Comparison of ENCODE assay signal across 1 cellular context in the genomic region with DNA sequence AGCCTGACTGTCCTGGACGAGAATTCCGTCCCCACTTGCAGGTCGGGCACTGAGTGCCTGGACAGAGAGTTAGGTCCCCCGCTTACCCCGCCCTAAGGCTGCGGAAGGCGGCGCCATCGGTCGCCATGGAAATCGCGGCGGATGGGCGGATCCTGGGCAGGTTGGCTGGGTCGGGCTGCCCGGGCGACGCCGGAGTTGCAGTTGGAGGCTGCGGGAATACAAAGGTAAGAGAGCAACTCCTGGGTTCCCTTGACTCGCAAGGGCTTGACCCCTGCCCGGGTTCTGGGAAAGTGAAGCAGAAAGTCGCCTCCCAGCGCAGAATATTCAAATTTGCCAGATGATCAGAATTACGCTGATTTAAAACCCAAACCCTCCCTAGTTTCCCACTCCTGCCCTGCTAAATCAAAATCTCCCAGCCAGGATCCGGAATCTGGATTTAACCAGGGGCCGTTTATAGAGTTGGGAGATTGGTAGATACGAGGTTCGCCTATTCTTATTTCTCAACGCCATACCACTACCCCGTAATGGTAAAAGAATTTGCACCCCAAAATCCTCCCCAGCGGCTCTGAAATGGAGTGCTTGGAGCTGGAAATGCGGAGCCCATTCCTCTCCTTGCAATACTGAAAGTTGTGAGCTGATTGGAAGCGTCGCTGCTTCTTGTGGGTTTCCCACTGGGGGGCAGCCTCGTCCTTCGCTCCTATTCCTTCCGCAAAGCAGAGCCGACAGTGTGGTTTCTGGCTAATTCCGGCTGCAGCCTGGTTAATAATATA.
TF ChIP-seq lines count a peak whose summit lies in the region.

No MANE protein-coding gene starts in this region.

TF ChIP-seq in HepG2, 621 proteins besides CTCF, POLR2A, EP300 and RAD21 (continued from another document and continues in another):
- TF ChIP-seq, protein P1, sequence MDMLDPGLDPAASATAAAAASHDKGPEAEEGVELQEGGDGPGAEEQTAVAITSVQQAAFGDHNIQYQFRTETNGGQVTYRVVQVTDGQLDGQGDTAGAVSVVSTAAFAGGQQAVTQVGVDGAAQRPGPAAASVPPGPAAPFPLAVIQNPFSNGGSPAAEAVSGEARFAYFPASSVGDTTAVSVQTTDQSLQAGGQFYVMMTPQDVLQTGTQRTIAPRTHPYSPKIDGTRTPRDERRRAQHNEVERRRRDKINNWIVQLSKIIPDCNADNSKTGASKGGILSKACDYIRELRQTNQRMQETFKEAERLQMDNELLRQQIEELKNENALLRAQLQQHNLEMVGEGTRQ (IDR thresholded peaks at IDR 0.05; ENCODE audit: low read depth, low read length) = no peak
- TF ChIP-seq, protein P1 (CRISPR knock-in tag; IDR thresholded peaks at IDR 0.05; ENCODE audit: borderline replicate concordance) = no peak
- no peak for TF ChIP-seq SNRNP70 (IDR thresholded peaks at IDR 0.05; ENCODE audit: low read depth, low read length)
- no peak for TF ChIP-seq EED (CRISPR knock-in tag; IDR thresholded peaks at IDR 0.05)
- TF ChIP-seq ZNF432 (CRISPR knock-in tag; IDR thresholded peaks at IDR 0.05; ENCODE audit: borderline replicate concordance) = no peak
- TF ChIP-seq, protein P2, sequence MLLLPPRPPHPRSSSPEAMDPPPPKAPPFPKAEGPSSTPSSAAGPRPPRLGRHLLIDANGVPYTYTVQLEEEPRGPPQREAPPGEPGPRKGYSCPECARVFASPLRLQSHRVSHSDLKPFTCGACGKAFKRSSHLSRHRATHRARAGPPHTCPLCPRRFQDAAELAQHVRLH (CRISPR knock-in tag; IDR thresholded peaks at IDR 0.05; ENCODE audit: borderline replicate concordance, low read depth) = 0 out of 2 replicates have a peak, but pooled peaks have one; percentile 53
- TF ChIP-seq, protein P3, sequence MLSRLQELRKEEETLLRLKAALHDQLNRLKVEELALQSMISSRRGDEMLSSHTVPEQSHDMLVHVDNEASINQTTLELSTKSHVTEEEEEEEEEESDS (CRISPR knock-in tag; IDR thresholded peaks at IDR 0.05; ENCODE audit: borderline replicate concordance) = no peak
- 0 out of 2 replicates have a peak, but pooled peaks have one; percentile 59 for TF ChIP-seq REPIN1 (CRISPR knock-in tag; IDR thresholded peaks at IDR 0.05; ENCODE audit: borderline replicate concordance, low read depth)
- TF ChIP-seq ZNF33A (CRISPR knock-in tag; IDR thresholded peaks at IDR 0.05; ENCODE audit: borderline replicate concordance) = 0 out of 2 replicates have a peak, but pooled peaks have one; percentile 50
- TF ChIP-seq ZNF841 (CRISPR knock-in tag; IDR thresholded peaks at IDR 0.05; ENCODE audit: borderline replicate concordance) = no peak
- TF ChIP-seq, protein P4, sequence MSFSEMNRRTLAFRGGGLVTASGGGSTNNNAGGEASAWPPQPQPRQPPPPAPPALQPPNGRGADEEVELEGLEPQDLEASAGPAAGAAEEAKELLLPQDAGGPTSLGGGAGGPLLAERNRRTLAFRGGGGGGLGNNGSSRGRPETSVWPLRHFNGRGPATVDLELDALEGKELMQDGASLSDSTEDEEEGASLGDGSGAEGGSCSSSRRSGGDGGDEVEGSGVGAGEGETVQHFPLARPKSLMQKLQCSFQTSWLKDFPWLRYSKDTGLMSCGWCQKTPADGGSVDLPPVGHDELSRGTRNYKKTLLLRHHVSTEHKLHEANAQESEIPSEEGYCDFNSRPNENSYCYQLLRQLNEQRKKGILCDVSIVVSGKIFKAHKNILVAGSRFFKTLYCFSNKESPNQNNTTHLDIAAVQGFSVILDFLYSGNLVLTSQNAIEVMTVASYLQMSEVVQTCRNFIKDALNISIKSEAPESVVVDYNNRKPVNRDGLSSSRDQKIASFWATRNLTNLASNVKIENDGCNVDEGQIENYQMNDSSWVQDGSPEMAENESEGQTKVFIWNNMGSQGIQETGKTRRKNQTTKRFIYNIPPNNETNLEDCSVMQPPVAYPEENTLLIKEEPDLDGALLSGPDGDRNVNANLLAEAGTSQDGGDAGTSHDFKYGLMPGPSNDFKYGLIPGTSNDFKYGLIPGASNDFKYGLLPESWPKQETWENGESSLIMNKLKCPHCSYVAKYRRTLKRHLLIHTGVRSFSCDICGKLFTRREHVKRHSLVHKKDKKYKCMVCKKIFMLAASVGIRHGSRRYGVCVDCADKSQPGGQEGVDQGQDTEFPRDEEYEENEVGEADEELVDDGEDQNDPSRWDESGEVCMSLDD (CRISPR knock-in tag; IDR thresholded peaks at IDR 0.05; ENCODE audit: borderline replicate concordance) = peak; percentile 26; the same call in 1 of the 2 replicates
- 0 out of 2 replicates have a peak, but pooled peaks have one; percentile 25 for TF ChIP-seq ZFP90 (CRISPR knock-in tag; IDR thresholded peaks at IDR 0.05; ENCODE audit: borderline replicate concordance)
- TF ChIP-seq, protein P5, sequence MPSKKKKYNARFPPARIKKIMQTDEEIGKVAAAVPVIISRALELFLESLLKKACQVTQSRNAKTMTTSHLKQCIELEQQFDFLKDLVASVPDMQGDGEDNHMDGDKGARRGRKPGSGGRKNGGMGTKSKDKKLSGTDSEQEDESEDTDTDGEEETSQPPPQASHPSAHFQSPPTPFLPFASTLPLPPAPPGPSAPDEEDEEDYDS (CRISPR knock-in tag; IDR thresholded peaks at IDR 0.05) = no peak
- no peak for TF ChIP-seq RNF2 (conservative IDR thresholded peaks at IDR 0.05; ENCODE audit: low read depth)
- no peak for TF ChIP-seq RARA (CRISPR knock-in tag; IDR thresholded peaks at IDR 0.05)
- TF ChIP-seq, protein P6, sequence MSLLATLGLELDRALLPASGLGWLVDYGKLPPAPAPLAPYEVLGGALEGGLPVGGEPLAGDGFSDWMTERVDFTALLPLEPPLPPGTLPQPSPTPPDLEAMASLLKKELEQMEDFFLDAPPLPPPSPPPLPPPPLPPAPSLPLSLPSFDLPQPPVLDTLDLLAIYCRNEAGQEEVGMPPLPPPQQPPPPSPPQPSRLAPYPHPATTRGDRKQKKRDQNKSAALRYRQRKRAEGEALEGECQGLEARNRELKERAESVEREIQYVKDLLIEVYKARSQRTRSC (CRISPR knock-in tag; IDR thresholded peaks at IDR 0.05; ENCODE audit: low read depth) = no peak
- no peak for TF ChIP-seq NBN (conservative IDR thresholded peaks at IDR 0.05)
- TF ChIP-seq, protein P7, sequence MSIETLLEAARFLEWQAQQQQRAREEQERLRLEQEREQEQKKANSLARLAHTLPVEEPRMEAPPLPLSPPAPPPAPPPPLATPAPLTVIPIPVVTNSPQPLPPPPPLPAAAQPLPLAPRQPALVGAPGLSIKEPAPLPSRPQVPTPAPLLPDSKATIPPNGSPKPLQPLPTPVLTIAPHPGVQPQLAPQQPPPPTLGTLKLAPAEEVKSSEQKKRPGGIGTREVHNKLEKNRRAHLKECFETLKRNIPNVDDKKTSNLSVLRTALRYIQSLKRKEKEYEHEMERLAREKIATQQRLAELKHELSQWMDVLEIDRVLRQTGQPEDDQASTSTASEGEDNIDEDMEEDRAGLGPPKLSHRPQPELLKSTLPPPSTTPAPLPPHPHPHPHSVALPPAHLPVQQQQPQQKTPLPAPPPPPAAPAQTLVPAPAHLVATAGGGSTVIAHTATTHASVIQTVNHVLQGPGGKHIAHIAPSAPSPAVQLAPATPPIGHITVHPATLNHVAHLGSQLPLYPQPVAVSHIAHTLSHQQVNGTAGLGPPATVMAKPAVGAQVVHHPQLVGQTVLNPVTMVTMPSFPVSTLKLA (IDR thresholded peaks at IDR 0.05) = no peak
- TF ChIP-seq YY1 (IDR thresholded peaks at IDR 0.05; ENCODE audit: insufficient read depth, insufficient replicate concordance, low read depth, low read length) = peak; percentile 46
- TF ChIP-seq ZSCAN31 (CRISPR knock-in tag; IDR thresholded peaks at IDR 0.05; ENCODE audit: low read depth) = 0 out of 2 replicates have a peak, but pooled peaks have one; percentile 53
- TF ChIP-seq, protein P8, sequence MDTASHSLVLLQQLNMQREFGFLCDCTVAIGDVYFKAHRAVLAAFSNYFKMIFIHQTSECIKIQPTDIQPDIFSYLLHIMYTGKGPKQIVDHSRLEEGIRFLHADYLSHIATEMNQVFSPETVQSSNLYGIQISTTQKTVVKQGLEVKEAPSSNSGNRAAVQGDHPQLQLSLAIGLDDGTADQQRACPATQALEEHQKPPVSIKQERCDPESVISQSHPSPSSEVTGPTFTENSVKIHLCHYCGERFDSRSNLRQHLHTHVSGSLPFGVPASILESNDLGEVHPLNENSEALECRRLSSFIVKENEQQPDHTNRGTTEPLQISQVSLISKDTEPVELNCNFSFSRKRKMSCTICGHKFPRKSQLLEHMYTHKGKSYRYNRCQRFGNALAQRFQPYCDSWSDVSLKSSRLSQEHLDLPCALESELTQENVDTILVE (CRISPR knock-in tag; IDR thresholded peaks at IDR 0.05) = no peak
- TF ChIP-seq, protein P9, sequence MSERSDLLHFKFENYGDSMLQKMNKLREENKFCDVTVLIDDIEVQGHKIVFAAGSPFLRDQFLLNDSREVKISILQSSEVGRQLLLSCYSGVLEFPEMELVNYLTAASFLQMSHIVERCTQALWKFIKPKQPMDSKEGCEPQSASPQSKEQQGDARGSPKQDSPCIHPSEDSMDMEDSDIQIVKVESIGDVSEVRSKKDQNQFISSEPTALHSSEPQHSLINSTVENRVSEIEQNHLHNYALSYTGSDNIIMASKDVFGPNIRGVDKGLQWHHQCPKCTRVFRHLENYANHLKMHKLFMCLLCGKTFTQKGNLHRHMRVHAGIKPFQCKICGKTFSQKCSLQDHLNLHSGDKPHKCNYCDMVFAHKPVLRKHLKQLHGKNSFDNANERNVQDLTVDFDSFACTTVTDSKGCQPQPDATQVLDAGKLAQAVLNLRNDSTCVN (CRISPR knock-in tag; IDR thresholded peaks at IDR 0.05; ENCODE audit: borderline replicate concordance) = no peak
- TF ChIP-seq NR2F2 (IDR thresholded peaks at IDR 0.05; ENCODE audit: borderline replicate concordance, low read depth) = no peak
- TF ChIP-seq, protein P10, sequence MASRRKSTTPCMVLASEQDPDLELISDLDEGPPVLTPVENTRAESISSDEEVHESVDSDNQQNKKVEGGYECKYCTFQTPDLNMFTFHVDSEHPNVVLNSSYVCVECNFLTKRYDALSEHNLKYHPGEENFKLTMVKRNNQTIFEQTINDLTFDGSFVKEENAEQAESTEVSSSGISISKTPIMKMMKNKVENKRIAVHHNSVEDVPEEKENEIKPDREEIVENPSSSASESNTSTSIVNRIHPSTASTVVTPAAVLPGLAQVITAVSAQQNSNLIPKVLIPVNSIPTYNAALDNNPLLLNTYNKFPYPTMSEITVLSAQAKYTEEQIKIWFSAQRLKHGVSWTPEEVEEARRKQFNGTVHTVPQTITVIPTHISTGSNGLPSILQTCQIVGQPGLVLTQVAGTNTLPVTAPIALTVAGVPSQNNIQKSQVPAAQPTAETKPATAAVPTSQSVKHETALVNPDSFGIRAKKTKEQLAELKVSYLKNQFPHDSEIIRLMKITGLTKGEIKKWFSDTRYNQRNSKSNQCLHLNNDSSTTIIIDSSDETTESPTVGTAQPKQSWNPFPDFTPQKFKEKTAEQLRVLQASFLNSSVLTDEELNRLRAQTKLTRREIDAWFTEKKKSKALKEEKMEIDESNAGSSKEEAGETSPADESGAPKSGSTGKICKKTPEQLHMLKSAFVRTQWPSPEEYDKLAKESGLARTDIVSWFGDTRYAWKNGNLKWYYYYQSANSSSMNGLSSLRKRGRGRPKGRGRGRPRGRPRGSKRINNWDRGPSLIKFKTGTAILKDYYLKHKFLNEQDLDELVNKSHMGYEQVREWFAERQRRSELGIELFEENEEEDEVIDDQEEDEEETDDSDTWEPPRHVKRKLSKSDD (CRISPR knock-in tag; IDR thresholded peaks at IDR 0.05; ENCODE audit: low read depth) = no peak
- no peak for TF ChIP-seq SSRP1 (CRISPR knock-in tag; IDR thresholded peaks at IDR 0.05)
- TF ChIP-seq ZNF557 (CRISPR knock-in tag; IDR thresholded peaks at IDR 0.05) = no peak
- TF ChIP-seq ZNF879 (CRISPR knock-in tag; IDR thresholded peaks at IDR 0.05) = no peak
- no peak for TF ChIP-seq HNF4A (CRISPR knock-in tag; IDR thresholded peaks at IDR 0.05)
- no peak for TF ChIP-seq FOXP1 (IDR thresholded peaks at IDR 0.05)
- no peak for TF ChIP-seq FOXP1 (CRISPR knock-in tag; IDR thresholded peaks at IDR 0.05)
- TF ChIP-seq, protein P11, sequence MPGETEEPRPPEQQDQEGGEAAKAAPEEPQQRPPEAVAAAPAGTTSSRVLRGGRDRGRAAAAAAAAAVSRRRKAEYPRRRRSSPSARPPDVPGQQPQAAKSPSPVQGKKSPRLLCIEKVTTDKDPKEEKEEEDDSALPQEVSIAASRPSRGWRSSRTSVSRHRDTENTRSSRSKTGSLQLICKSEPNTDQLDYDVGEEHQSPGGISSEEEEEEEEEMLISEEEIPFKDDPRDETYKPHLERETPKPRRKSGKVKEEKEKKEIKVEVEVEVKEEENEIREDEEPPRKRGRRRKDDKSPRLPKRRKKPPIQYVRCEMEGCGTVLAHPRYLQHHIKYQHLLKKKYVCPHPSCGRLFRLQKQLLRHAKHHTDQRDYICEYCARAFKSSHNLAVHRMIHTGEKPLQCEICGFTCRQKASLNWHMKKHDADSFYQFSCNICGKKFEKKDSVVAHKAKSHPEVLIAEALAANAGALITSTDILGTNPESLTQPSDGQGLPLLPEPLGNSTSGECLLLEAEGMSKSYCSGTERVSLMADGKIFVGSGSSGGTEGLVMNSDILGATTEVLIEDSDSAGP (CRISPR knock-in tag; IDR thresholded peaks at IDR 0.05; ENCODE audit: borderline replicate concordance) = no peak; the same call in 1 of the 2 replicates
- no peak for TF ChIP-seq ZFY (CRISPR knock-in tag; IDR thresholded peaks at IDR 0.05)
- TF ChIP-seq POGZ (CRISPR knock-in tag; IDR thresholded peaks at IDR 0.05) = peak; percentile 42; the same call in 1 of the 2 replicates
- TF ChIP-seq ZNF17 (CRISPR knock-in tag; IDR thresholded peaks at IDR 0.05) = no peak
- TF ChIP-seq, protein P12, sequence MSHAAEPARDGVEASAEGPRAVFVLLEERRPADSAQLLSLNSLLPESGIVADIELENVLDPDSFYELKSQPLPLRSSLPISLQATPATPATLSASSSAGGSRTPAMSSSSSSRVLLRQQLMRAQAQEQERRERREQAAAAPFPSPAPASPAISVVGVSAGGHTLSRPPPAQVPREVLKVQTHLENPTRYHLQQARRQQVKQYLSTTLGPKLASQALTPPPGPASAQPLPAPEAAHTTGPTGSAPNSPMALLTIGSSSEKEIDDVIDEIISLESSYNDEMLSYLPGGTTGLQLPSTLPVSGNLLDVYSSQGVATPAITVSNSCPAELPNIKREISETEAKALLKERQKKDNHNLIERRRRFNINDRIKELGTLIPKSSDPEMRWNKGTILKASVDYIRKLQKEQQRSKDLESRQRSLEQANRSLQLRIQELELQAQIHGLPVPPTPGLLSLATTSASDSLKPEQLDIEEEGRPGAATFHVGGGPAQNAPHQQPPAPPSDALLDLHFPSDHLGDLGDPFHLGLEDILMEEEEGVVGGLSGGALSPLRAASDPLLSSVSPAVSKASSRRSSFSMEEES (CRISPR knock-in tag; IDR thresholded peaks at IDR 0.05) = no peak
- peak; percentile 48 for TF ChIP-seq HDAC1 (CRISPR knock-in tag; IDR thresholded peaks at IDR 0.05)
- TF ChIP-seq GLI4 (CRISPR knock-in tag; IDR thresholded peaks at IDR 0.05; ENCODE audit: borderline replicate concordance) = no peak
- no peak for TF ChIP-seq ZNF234 (CRISPR knock-in tag; conservative IDR thresholded peaks at IDR 0.05)
- 0 out of 2 replicates have a peak, but pooled peaks have one; percentile 61 for TF ChIP-seq GTF3A (CRISPR knock-in tag; conservative IDR thresholded peaks at IDR 0.05)
- no peak for TF ChIP-seq HOXA7 (CRISPR knock-in tag; IDR thresholded peaks at IDR 0.05)
- no peak for TF ChIP-seq RBAK (CRISPR knock-in tag; IDR thresholded peaks at IDR 0.05)
- TF ChIP-seq MAZ (IDR thresholded peaks at IDR 0.05; ENCODE audit: borderline replicate concordance, low read depth, low read length) = no peak
- no peak for TF ChIP-seq MAZ (CRISPR knock-in tag; IDR thresholded peaks at IDR 0.05; ENCODE audit: low read depth)
